In genomic region chr3:146972726-146973125, GRCh38 we compare ENCODE assay signal across 27 cellular contexts.
DNase-seq lines count a peak whose midpoint lies in the region; ATAC-seq, FAIRE-seq and TF ChIP-seq lines count a peak whose summit lies in the region.
"Had no signal": no experiment of that assay in that cellular context is flagged by ENCODE, and none has a peak within 500 bp of the region (broad histone marks: within the 10 kb centered on the region; RNA-seq: fewer than 3 reads in every experiment).

No MANE protein-coding gene starts in this region.

- no peak for ATAC-seq in activated CD4-positive, alpha-beta T cell treated with anti-CD3 and anti-CD28 coated beads for 36 hours
- ATAC-seq: heart left ventricle; K562; Right ventricle myocardium inferior; stimulated activated effector memory CD8-positive, alpha-beta T cell treated with anti-CD3 and anti-CD28 coated beads, Interleukin-12 subunit alpha, Interleukin-12 subunit beta, amount 100 ng/mL, for 72 hours had no signal

- no peaks in the 10 kb centered on the region for H3K36me3 Mint-ChIP-seq in activated CD4-positive, alpha-beta T cell treated with anti-CD3 and anti-CD28 coated beads for 36 hours (ENCODE audit: low read depth)
- H3K36me3 Mint-ChIP-seq: activated CD4-positive, alpha-beta memory T cell treated with anti-CD3 and anti-CD28 coated beads for 36 hours; activated naive CD4-positive, alpha-beta T cell treated with anti-CD3 and anti-CD28 coated beads, Interleukin-2, amount 50 U/mL, for 24 hours; stimulated activated effector memory CD8-positive, alpha-beta T cell treated with anti-CD3 and anti-CD28 coated beads, Interleukin-12 subunit alpha, Interleukin-12 subunit beta, amount 100 ng/mL, for 72 hours had no signal

- no peak overlapping the region for H3K9ac ChIP-seq in adipocyte (ENCODE audit: low read length)

- H4K20me1 ChIP-seq in hepatocyte (ENCODE audit: insufficient read depth, poor library complexity, severe bottlenecking), result no peaks in the 10 kb centered on the region

- CTCF ChIA-PET in activated CD4-positive, alpha-beta T cell treated with anti-CD3 and anti-CD28 coated beads for 36 hours (lab: Charles Lee), result no interaction called here

- no peaks in the 10 kb centered on the region for H3K4me1 Mint-ChIP-seq in activated CD4-positive, alpha-beta T cell treated with anti-CD3 and anti-CD28 coated beads for 36 hours
- H3K4me1 Mint-ChIP-seq: activated naive CD4-positive, alpha-beta T cell treated with anti-CD3 and anti-CD28 coated beads, Interleukin-2, amount 50 U/mL, for 24 hours; stimulated activated effector memory CD8-positive, alpha-beta T cell treated with anti-CD3 and anti-CD28 coated beads, Interleukin-12 subunit alpha, Interleukin-12 subunit beta, amount 100 ng/mL, for 72 hours had no signal

- TF ChIP-seq CTCF in foreskin fibroblast (IDR thresholded peaks at IDR 0.05; ENCODE audit: low read depth, low read length) (no peak), hepatocyte (IDR thresholded peaks at IDR 0.05; ENCODE audit: poor library complexity) (no peak)

- POLR2A ChIA-PET in activated CD4-positive, alpha-beta T cell treated with anti-CD3 and anti-CD28 coated beads for 36 hours (lab: Charles Lee), result no interaction called here

- H3K9me2 ChIP-seq in hepatocyte (replicated peaks; ENCODE audit: insufficient read depth), result no peaks in the 10 kb centered on the region

- H3K9me3 ChIP-seq in adipocyte (ENCODE audit: control insufficient read depth, low read length), result no peaks in the 10 kb centered on the region
- H3K9me3 ChIP-seq in hepatocyte (ENCODE audit: low read depth), result no peaks in the 10 kb centered on the region
- H3K9me3 ChIP-seq: heart left ventricle, thoracic aorta had no signal

- H3K4me1 ChIP-seq in adipocyte (ENCODE audit: control insufficient read depth, insufficient read depth, low read length), result peaks cover 45% of the 10 kb centered on the region
- H3K4me1 ChIP-seq in hepatocyte (ENCODE audit: insufficient read depth), result no peaks in the 10 kb centered on the region
- H3K4me1 ChIP-seq: heart left ventricle had no signal

- H3K27ac ChIP-seq in hepatocyte, result no peak overlapping the region
- H3K27ac ChIP-seq: 22Rv1, C4-2B, epithelial cell of prostate, heart left ventricle, thoracic aorta, VCaP had no signal

- no peaks in the 10 kb centered on the region for H3K79me2 ChIP-seq in hepatocyte

- no peak overlapping the region for H3K4me3 Mint-ChIP-seq in activated CD4-positive, alpha-beta T cell treated with anti-CD3 and anti-CD28 coated beads for 36 hours
- H3K4me3 Mint-ChIP-seq: activated CD4-positive, alpha-beta memory T cell treated with anti-CD3 and anti-CD28 coated beads for 36 hours; activated naive CD4-positive, alpha-beta T cell treated with anti-CD3 and anti-CD28 coated beads, Interleukin-2, amount 50 U/mL, for 24 hours; neural crest cell; stimulated activated effector memory CD8-positive, alpha-beta T cell treated with anti-CD3 and anti-CD28 coated beads, Interleukin-12 subunit alpha, Interleukin-12 subunit beta, amount 100 ng/mL, for 72 hours had no signal

- no peak overlapping the region for H3K4me3 ChIP-seq in adipocyte (ENCODE audit: low read length)
- H3K4me3 ChIP-seq in foreskin fibroblast (ENCODE audit: low read depth in 1 of 2, low read length in 2 of 2), result no peak overlapping the region
- no peak overlapping the region for H3K4me3 ChIP-seq in hepatocyte
- H3K4me3 ChIP-seq: dorsolateral prefrontal cortex, heart left ventricle, K562, thoracic aorta had no signal

- H3K36me3 ChIP-seq in adipocyte (ENCODE audit: control insufficient read depth, insufficient read depth, low read length, severe bottlenecking), result no peaks in the 10 kb centered on the region
- no peaks in the 10 kb centered on the region for H3K36me3 ChIP-seq in hepatocyte (replicated peaks; ENCODE audit: insufficient read depth, low read depth)
- H3K36me3 ChIP-seq: heart left ventricle, thoracic aorta had no signal

- DNase-seq in DMS 273 treated with DMSO at 0.1 percent for 48 hours (lab: John Stamatoyannopoulos, UW), result peak; percentile 8
- DNase-seq in DMS 273 (lab: John Stamatoyannopoulos, UW; ENCODE audit: unreplicated experiment), result no peak
- peak; percentile 65 for DNase-seq in adipocyte (ENCODE audit: low read depth)
- peak; percentile 28 to 40 for DNase-seq in foreskin fibroblast
- DNase-seq in urothelium cell line (ENCODE audit: low spot score), result peak; percentile 9
- no peak for DNase-seq in hepatocyte (ENCODE audit: low spot score)
- no peak for DNase-seq in activated CD4-positive, alpha-beta T cell treated with anti-CD3 and anti-CD28 coated beads for 36 hours
- DNase-seq in mucosa of gallbladder (ENCODE audit: low spot score), result no peak
- DNase-seq: activated CD4-positive, alpha-beta memory T cell treated with anti-CD3 and anti-CD28 coated beads for 36 hours; activated T-cell treated with anti-CD3 and anti-CD28 coated beads, Interleukin-2, amount 50 U/mL, for 1 hour; dorsolateral prefrontal cortex; H7; heart left ventricle; NCI-H2029; NCI-H446 treated with DMSO at 0.1 percent for 48 hours had no signal

- intact Hi-C loops in activated CD4-positive, alpha-beta T cell treated with anti-CD3 and anti-CD28 coated beads for 36 hours (cut with DNase I, micrococcal nuclease), result no loop called here

- no peak for FAIRE-seq in urothelium cell line (lab: Jason Lieb, UNC)
- FAIRE-seq: bronchial epithelial cell, GM18507, K562 had no signal

- H3K27ac Mint-ChIP-seq in activated CD4-positive, alpha-beta T cell treated with anti-CD3 and anti-CD28 coated beads for 36 hours, result no peak overlapping the region
- H3K27ac Mint-ChIP-seq: activated CD4-positive, alpha-beta memory T cell treated with anti-CD3 and anti-CD28 coated beads for 36 hours; activated naive CD4-positive, alpha-beta T cell treated with anti-CD3 and anti-CD28 coated beads, Interleukin-2, amount 50 U/mL, for 24 hours; stimulated activated effector memory CD8-positive, alpha-beta T cell treated with anti-CD3 and anti-CD28 coated beads, Interleukin-12 subunit alpha, Interleukin-12 subunit beta, amount 100 ng/mL, for 72 hours had no signal

- WGBS in hepatocyte (ENCODE audit: low lambda C conversion rate, missing lambda C conversion rate), result 89% methylated on average over 1 of the region's 1 CpG

- H3K4me2 ChIP-seq in hepatocyte, result no peak overlapping the region

- no peaks in the 10 kb centered on the region for H3K27me3 Mint-ChIP-seq in activated CD4-positive, alpha-beta T cell treated with anti-CD3 and anti-CD28 coated beads for 36 hours
- H3K27me3 Mint-ChIP-seq: activated CD4-positive, alpha-beta memory T cell treated with anti-CD3 and anti-CD28 coated beads for 36 hours; activated naive CD4-positive, alpha-beta T cell treated with anti-CD3 and anti-CD28 coated beads, Interleukin-2, amount 50 U/mL, for 24 hours had no signal

- peaks cover 6% of the 10 kb centered on the region for H3K9me3 Mint-ChIP-seq in activated CD4-positive, alpha-beta T cell treated with anti-CD3 and anti-CD28 coated beads for 36 hours (ENCODE audit: low read depth)
- H3K9me3 Mint-ChIP-seq: neural crest cell had no signal

- H2AFZ ChIP-seq in hepatocyte, result no peak overlapping the region

- H3K27me3 ChIP-seq in adipocyte (replicated peaks; ENCODE audit: control insufficient read depth, insufficient read depth, low read length) (no peaks in the 10 kb centered on the region), hepatocyte (no peaks in the 10 kb centered on the region)
- H3K27me3 ChIP-seq: dorsolateral prefrontal cortex, heart left ventricle had no signal

Comparison
In these comparisons a context has a peak if more than half of its experiments do, and no peak if none do; other contexts are left out.
1. DNase-seq: peak in DMS 273 treated with DMSO at 0.1 percent for 48 hours (single experiment), adipocyte (single experiment), foreskin fibroblast (2 of 2) and urothelium cell line (single experiment); none in DMS 273 (single experiment), hepatocyte (single experiment), activated CD4-positive, alpha-beta T cell treated with anti-CD3 and anti-CD28 coated beads for 36 hours (single experiment) and mucosa of gallbladder (single experiment).